ENCODE assay signal across 1 cellular context in genomic region chr11:65891180-65892136, GRCh38.
TF ChIP-seq lines count a peak whose summit lies in the region.

No MANE protein-coding gene starts in this region.

TF ChIP-seq in K562, 482 proteins besides CTCF, POLR2A, EP300 and RAD21 (continued from another document and continues in another):
- no peak for TF ChIP-seq NR0B1 (IDR thresholded peaks at IDR 0.05; ENCODE audit: partially characterized antibody)
- no peak for TF ChIP-seq DLX4 (CRISPR knock-in tag; IDR thresholded peaks at IDR 0.05)
- no peak for TF ChIP-seq HINFP (tag; conservative IDR thresholded peaks at IDR 0.05; ENCODE audit: low read depth)
- TF ChIP-seq TSHZ1 (CRISPR knock-in tag; IDR thresholded peaks at IDR 0.05), result no peak
- no peak for TF ChIP-seq RAD51 (IDR thresholded peaks at IDR 0.05; ENCODE audit: borderline replicate concordance, low read depth)
- no peak for TF ChIP-seq TRIM28 (IDR thresholded peaks at IDR 0.05)
- TF ChIP-seq NFE2 (IDR thresholded peaks at IDR 0.05; ENCODE audit: low read depth), result no peak; the same call in 1 of the 2 replicates
- TF ChIP-seq PTTG1 (tag; IDR thresholded peaks at IDR 0.05; ENCODE audit: low read depth), result no peak
- TF ChIP-seq SMC3 (conservative IDR thresholded peaks at IDR 0.05; ENCODE audit: insufficient read depth, low read depth, low read length), result peak; percentile 28; the same call in 1 of the 2 replicates
- no peak for TF ChIP-seq STAT5B (CRISPR knock-in tag; IDR thresholded peaks at IDR 0.05)
- no peak for TF ChIP-seq ZNF778 (CRISPR knock-in tag; IDR thresholded peaks at IDR 0.05)
- TF ChIP-seq PURB (CRISPR knock-in tag; IDR thresholded peaks at IDR 0.05; ENCODE audit: low read depth), result no peak
- TF ChIP-seq U2AF1 (optimal IDR thresholded peaks at IDR 0.05; ENCODE audit: low read depth, low read length), result no peak
- TF ChIP-seq SLC30A9 (CRISPR knock-in tag; IDR thresholded peaks at IDR 0.05), result no peak
- TF ChIP-seq POLR2AphosphoS2 (IDR thresholded peaks at IDR 0.05; ENCODE audit: low read length), result peak; percentile 95
- TF ChIP-seq FOXK1 (CRISPR knock-in tag; IDR thresholded peaks at IDR 0.05; ENCODE audit: borderline replicate concordance), result no peak
- no peak for TF ChIP-seq PRMT5 (CRISPR knock-in tag; IDR thresholded peaks at IDR 0.05)
- no peak for TF ChIP-seq HMG20B (CRISPR knock-in tag; IDR thresholded peaks at IDR 0.05)
- no peak for TF ChIP-seq ZNF277 (CRISPR knock-in tag; IDR thresholded peaks at IDR 0.05; ENCODE audit: borderline replicate concordance)
- no peak for TF ChIP-seq NR1H2 (CRISPR knock-in tag; IDR thresholded peaks at IDR 0.05)
- peak; percentile 73 for TF ChIP-seq VEZF1 (CRISPR knock-in tag; IDR thresholded peaks at IDR 0.05)
- TF ChIP-seq NCOA2 (IDR thresholded peaks at IDR 0.05; ENCODE audit: partially characterized antibody in 2 of 2), result no peak
- TF ChIP-seq HEY1 (CRISPR knock-in tag; IDR thresholded peaks at IDR 0.05; ENCODE audit: borderline replicate concordance), result no peak
- TF ChIP-seq TRIM24 (IDR thresholded peaks at IDR 0.05), result peak in 1 of 2 experiments; percentile 23; a peak in 1 of 4 replicates
- no peak for TF ChIP-seq JUN (IDR thresholded peaks at IDR 0.05; ENCODE audit: borderline replicate concordance, low read depth, low read length)
- no peak for TF ChIP-seq JUN (CRISPR knock-in tag; IDR thresholded peaks at IDR 0.05; ENCODE audit: borderline replicate concordance)
- no peak for TF ChIP-seq MBD1 (CRISPR knock-in tag; IDR thresholded peaks at IDR 0.05)
- TF ChIP-seq TAF1 (IDR thresholded peaks at IDR 0.05; ENCODE audit: control insufficient read depth, extremely low read depth, insufficient read depth, low read length, severe bottlenecking), result peak; percentile 36
- TF ChIP-seq NEUROD1 (IDR thresholded peaks at IDR 0.05; ENCODE audit: borderline replicate concordance, low read depth, low read length, partially characterized antibody), result no peak
- TF ChIP-seq NR2C1 (IDR thresholded peaks at IDR 0.05), result no peak
- no peak for TF ChIP-seq NR2C1 (tag; IDR thresholded peaks at IDR 0.05)
- TF ChIP-seq KDM5B (IDR thresholded peaks at IDR 0.05; ENCODE audit: insufficient replicate concordance, low read depth, low read length), result no peak
- TF ChIP-seq DPF2 (IDR thresholded peaks at IDR 0.05), result no peak; the same call in 1 of the 2 replicates
- no peak for TF ChIP-seq FOXK2 (conservative IDR thresholded peaks at IDR 0.05 in 1 of 2, IDR thresholded peaks at IDR 0.05 in 1 of 2; ENCODE audit: low read depth in 2 of 2)
- TF ChIP-seq ZNF23 (CRISPR knock-in tag; IDR thresholded peaks at IDR 0.05), result no peak
- no peak for TF ChIP-seq ERF (CRISPR knock-in tag; IDR thresholded peaks at IDR 0.05)
- TF ChIP-seq SIN3B (IDR thresholded peaks at IDR 0.05; ENCODE audit: low read depth), result no peak
- peak; percentile 85 for TF ChIP-seq SUPT5H (IDR thresholded peaks at IDR 0.05)
- no peak for TF ChIP-seq GMEB1 (CRISPR knock-in tag; IDR thresholded peaks at IDR 0.05)
- no peak for TF ChIP-seq ZBTB5 (IDR thresholded peaks at IDR 0.05)
- TF ChIP-seq XRCC4 (IDR thresholded peaks at IDR 0.05; ENCODE audit: extremely low read depth, insufficient read depth, insufficient read length), result no peak
- no peak for TF ChIP-seq ATF6 (CRISPR knock-in tag; IDR thresholded peaks at IDR 0.05)
- TF ChIP-seq TAF7 (tag; IDR thresholded peaks at IDR 0.05), result no peak
- TF ChIP-seq ADNP (tag; IDR thresholded peaks at IDR 0.05), result no peak
- TF ChIP-seq BACH1 (tag; IDR thresholded peaks at IDR 0.05), result no peak
- TF ChIP-seq ZNF146 (CRISPR knock-in tag; IDR thresholded peaks at IDR 0.05; ENCODE audit: unreplicated experiment), result no peak
- TF ChIP-seq THRA (IDR thresholded peaks at IDR 0.05), result no peak
